Comparison of ENCODE assay signal across 12 cellular contexts in the genomic region with DNA sequence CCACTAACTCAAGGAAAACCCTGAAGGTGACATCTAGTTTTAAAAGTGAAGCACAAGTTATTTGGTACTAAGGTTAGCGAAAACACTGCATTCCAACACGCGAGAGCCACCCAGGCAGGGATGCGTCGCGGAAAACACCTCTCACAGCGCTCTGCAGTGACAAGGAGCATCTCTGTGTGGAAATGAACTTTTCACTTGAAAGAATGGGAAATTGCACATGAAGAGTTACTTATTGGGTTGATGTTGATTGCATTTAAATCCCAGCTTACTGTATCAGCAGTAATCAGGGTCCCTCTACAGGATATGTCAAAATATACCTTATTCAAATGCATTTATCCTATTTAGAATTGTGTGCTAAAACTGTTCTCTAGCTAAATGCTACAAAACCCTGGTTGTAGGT.
DNase-seq lines count a peak whose midpoint lies in the region; ATAC-seq and TF ChIP-seq lines count a peak whose summit lies in the region.
"Had no signal": no experiment of that assay in that cellular context is flagged by ENCODE, and none has a peak within 500 bp of the region (broad histone marks: within the 10 kb centered on the region; RNA-seq: fewer than 3 reads in every experiment).

No MANE protein-coding gene starts in this region.

- CTCF ChIA-PET in Panc1 (lab: Charles Lee) = no interaction called here

- POLR2A ChIA-PET in Panc1 (lab: Charles Lee) = no interaction called here

- H3K4me1 ChIP-seq in Panc1 (ENCODE audit: control insufficient read depth, insufficient read depth, low read length) = no peaks in the 10 kb centered on the region; the same call in 1 of the 2 replicates

- H3K27me3 ChIP-seq in Panc1 (ENCODE audit: control insufficient read depth, insufficient read depth, low read length) = no peaks in the 10 kb centered on the region
- H3K27me3 ChIP-seq: testis had no signal

- intact Hi-C loops in Panc1 (cut with micrococcal nuclease; ENCODE audit: unreplicated experiment) = loop anchor here (5.0 kb wide), 1 partner anchor 534 kb away; no protein-coding TSS in a partner anchor

- ATAC-seq in Panc1 = no peak
- no peak for ATAC-seq in GM19351 (IDR thresholded peaks at IDR 0.05; ENCODE audit: unreplicated experiment)
- no peak for ATAC-seq in GM18868 (IDR thresholded peaks at IDR 0.05; ENCODE audit: unreplicated experiment)

- H3K4me3 ChIP-seq in Panc1 (ENCODE audit: low read depth in 2 of 2, low read length in 2 of 2) = peak overlapping the region; percentile 36 to 45

- TSS peak; percentile 72 for BruUV-seq in Panc1 (replicated peaks; lab: Mats Ljungman, UMichigan)

- peak overlapping the region; percentile 87 for H3K27ac ChIP-seq in Panc1 (ENCODE audit: low read length)

- H3K9me3 ChIP-seq in Panc1 (ENCODE audit: control insufficient read depth, insufficient read depth, low read depth, low read length) = no peaks in the 10 kb centered on the region
- H3K9me3 ChIP-seq: testis had no signal

- DNase-seq in GM03348 (ENCODE audit: low spot score) (peak; percentile 23), Panc1 (ENCODE audit: low read depth, low spot score) (no peak), fibroblast of peridontal ligament (ENCODE audit: extremely low read depth) (peak; percentile 85), renal cortical epithelial cell (ENCODE audit: low read depth) (peak; percentile 79), HuH-7.5 (ENCODE audit: low spot score) (no peak), NCI-H1048 (lab: John Stamatoyannopoulos, UW) (no peak)
- DNase-seq: activated CD4-positive, alpha-beta T cell treated with anti-CD3 and anti-CD28 coated beads, Interleukin-2, amount 10 ng/mL, durations not matched to agents 7 days and 5 days; cortex of kidney; NCI-H2029 treated with DMSO at 0.1 percent for 48 hours had no signal

- TF ChIP-seq CTCF in Panc1 (IDR thresholded peaks at IDR 0.05) = peak; percentile 11; the same call in 1 of the 2 replicates

- in situ Hi-C loops in Panc1 (cut with HindIII; ENCODE audit: low pct_unique_long_range_greater_than_20kb, low sequenced_read_pairs) = no loop called here

- no peaks in the 10 kb centered on the region for H3K36me3 ChIP-seq in Panc1 (ENCODE audit: control insufficient read depth, insufficient read depth, low read length)

Comparison
In these comparisons a context has a peak if more than half of its experiments do, and no peak if none do; other contexts are left out.
1. DNase-seq: peak in GM03348 (single experiment), fibroblast of peridontal ligament (single experiment) and renal cortical epithelial cell (single experiment); none in Panc1 (single experiment), HuH-7.5 (single experiment) and NCI-H1048 (single experiment).